In genomic region chr2:101153077-101153707, GRCh38 we compare ENCODE assay signal across 11 cellular contexts. TPM values are rescaled to one million over a fixed set of nuclear protein-coding genes. Genes with fewer than 3 reads are reported as not detected.
DNase-seq lines count a peak whose midpoint lies in the region; ATAC-seq lines count a peak whose summit lies in the region.
"Had no signal": no experiment of that assay in that cellular context is flagged by ENCODE, and none has a peak within 500 bp of the region (broad histone marks: within the 10 kb centered on the region; RNA-seq: fewer than 3 reads in every experiment).

No MANE protein-coding gene starts in this region.

- no peaks in the 10 kb centered on the region for H3K9me3 Mint-ChIP-seq in activated naive CD8-positive, alpha-beta T cell (ENCODE audit: low read depth)
- H3K9me3 Mint-ChIP-seq in activated naive CD8-positive, alpha-beta T cell treated with anti-CD3 and anti-CD28 coated beads, Interleukin-2, amount 50 U/mL, for 24 hours, result no peaks in the 10 kb centered on the region
- H3K9me3 Mint-ChIP-seq in dendritic cell treated with granulocyte-macrophage colony-stimulating factor and Interleukin-4, amounts not matched to agents 40 ng/mL and 50 ng/mL, for 4 days, result no peaks in the 10 kb centered on the region
- H3K9me3 Mint-ChIP-seq: H9 had no signal

- H3K36me3 Mint-ChIP-seq in activated naive CD8-positive, alpha-beta T cell, result no peaks in the 10 kb centered on the region
- H3K36me3 Mint-ChIP-seq in activated naive CD8-positive, alpha-beta T cell treated with anti-CD3 and anti-CD28 coated beads, Interleukin-2, amount 50 U/mL, for 24 hours (ENCODE audit: low read depth), result no peaks in the 10 kb centered on the region
- peaks cover 6% of the 10 kb centered on the region for H3K36me3 Mint-ChIP-seq in dendritic cell treated with granulocyte-macrophage colony-stimulating factor and Interleukin-4, amounts not matched to agents 40 ng/mL and 50 ng/mL, for 4 days (ENCODE audit: low read depth)

- peak overlapping the region; percentile 83 for H3K27ac ChIP-seq in skeletal muscle tissue (ENCODE audit: low read depth, low read length)

- peak overlapping the region; percentile 80 for H3K4me3 Mint-ChIP-seq in activated naive CD8-positive, alpha-beta T cell
- no peak overlapping the region for H3K4me3 Mint-ChIP-seq in activated naive CD8-positive, alpha-beta T cell treated with anti-CD3 and anti-CD28 coated beads, Interleukin-2, amount 50 U/mL, for 24 hours
- no peak overlapping the region for H3K4me3 Mint-ChIP-seq in dendritic cell treated with granulocyte-macrophage colony-stimulating factor and Interleukin-4, amounts not matched to agents 40 ng/mL and 50 ng/mL, for 4 days

- ATAC-seq in activated naive CD8-positive, alpha-beta T cell treated with anti-CD3 and anti-CD28 coated beads, Interleukin-2, amount 50 U/mL, for 24 hours, result no peak
- ATAC-seq in GM21825 (IDR thresholded peaks at IDR 0.05; ENCODE audit: unreplicated experiment), result no peak
- ATAC-seq: activated CD4-positive, CD25-positive, alpha-beta regulatory T cell treated with anti-CD3 and anti-CD28 coated beads, Interleukin-2, amount 50 U/mL, for 24 hours had no signal

- H3K27ac Mint-ChIP-seq in activated naive CD8-positive, alpha-beta T cell, result no peak overlapping the region
- no peak overlapping the region for H3K27ac Mint-ChIP-seq in activated naive CD8-positive, alpha-beta T cell treated with anti-CD3 and anti-CD28 coated beads, Interleukin-2, amount 50 U/mL, for 24 hours
- peak overlapping the region; percentile 76 for H3K27ac Mint-ChIP-seq in dendritic cell treated with granulocyte-macrophage colony-stimulating factor and Interleukin-4, amounts not matched to agents 40 ng/mL and 50 ng/mL, for 4 days
- H3K27ac Mint-ChIP-seq: H9 had no signal

- intact Hi-C loops in dendritic cell treated with granulocyte-macrophage colony-stimulating factor and Interleukin-4, amounts not matched to agents 40 ng/mL and 50 ng/mL, for 4 days (cut with micrococcal nuclease), result loop anchor here (2.0 to 5.0 kb wide), 4 partner anchors 39 to 140 kb away; no protein-coding TSS in a partner anchor

- peak overlapping the region in 1 of 3 donors; percentile 6 for H3K4me3 ChIP-seq in skeletal muscle tissue (ENCODE audit: low read length in 3 of 3)

- peaks cover 29% of the 10 kb centered on the region for H3K4me1 Mint-ChIP-seq in activated naive CD8-positive, alpha-beta T cell (ENCODE audit: low read depth)
- peaks cover 24% of the 10 kb centered on the region for H3K4me1 Mint-ChIP-seq in activated naive CD8-positive, alpha-beta T cell treated with anti-CD3 and anti-CD28 coated beads, Interleukin-2, amount 50 U/mL, for 24 hours
- peaks cover 43% of the 10 kb centered on the region for H3K4me1 Mint-ChIP-seq in dendritic cell treated with granulocyte-macrophage colony-stimulating factor and Interleukin-4, amounts not matched to agents 40 ng/mL and 50 ng/mL, for 4 days (ENCODE audit: low read depth)

- H3K36me3 ChIP-seq in skeletal muscle tissue (ENCODE audit: control insufficient read depth in 3 of 3, insufficient read depth in 3 of 3, low read length in 3 of 3), result no peaks in the 10 kb centered on the region
- H3K36me3 ChIP-seq: thoracic aorta had no signal

- peaks cover 23 to 46% (median 37%) of the 10 kb centered on the region in 3 donors for H3K4me1 ChIP-seq in skeletal muscle tissue (ENCODE audit: control insufficient read depth in 3 of 3, insufficient read depth in 3 of 3, low read length in 3 of 3)

- H3K9me3 ChIP-seq in skeletal muscle tissue (ENCODE audit: control insufficient read depth in 3 of 3, low read length in 3 of 3), result no peaks in the 10 kb centered on the region
- H3K9me3 ChIP-seq: thoracic aorta had no signal

- H3K9ac ChIP-seq in skeletal muscle tissue (ENCODE audit: low read depth in 1 of 3, low read length in 3 of 3), result peak overlapping the region in 2 of 3 donors; percentile 25 to 75

- no peak for DNase-seq in activated naive CD8-positive, alpha-beta T cell treated with anti-CD3 and anti-CD28 coated beads, Interleukin-2, amount 50 U/mL, for 24 hours
- DNase-seq in NCI-H82 (lab: John Stamatoyannopoulos, UW) (peak; percentile 91), hepatic stellate cell (ENCODE audit: low spot score) (no peak)
- DNase-seq in activated CD4-positive, alpha-beta T cell treated with anti-CD3 and anti-CD28 coated beads, Interleukin-2, amount 50 U/mL, for 1 hour, result no peak

- peaks cover 4% of the 10 kb centered on the region for H3K27me3 Mint-ChIP-seq in activated naive CD8-positive, alpha-beta T cell
- peaks cover 24% of the 10 kb centered on the region for H3K27me3 Mint-ChIP-seq in activated naive CD8-positive, alpha-beta T cell treated with anti-CD3 and anti-CD28 coated beads, Interleukin-2, amount 50 U/mL, for 24 hours
- peaks cover 17% of the 10 kb centered on the region for H3K27me3 Mint-ChIP-seq in dendritic cell treated with granulocyte-macrophage colony-stimulating factor and Interleukin-4, amounts not matched to agents 40 ng/mL and 50 ng/mL, for 4 days

- no peaks in the 10 kb centered on the region for H3K27me3 ChIP-seq in skeletal muscle tissue (ENCODE audit: control insufficient read depth in 3 of 3, insufficient read depth in 3 of 3, low read length in 3 of 3)

RNA-seq across cellular contexts. Expression of gene TBC1D8, which starts 2.0 kb away (rescaled TPM):
- 16.2 TPM for total RNA-seq in skeletal muscle tissue
